In genomic region chr17:81551458-81552243, GRCh38 we compare ENCODE assay signal across 8 cellular contexts. TPM values are rescaled to one million over a fixed set of nuclear protein-coding genes. Genes with fewer than 3 reads are reported as not detected.
A peak's percentile ranks its signal among the peaks of the same experiment; 100 is the strongest.
DNase-seq lines count a peak whose midpoint lies in the region; ATAC-seq and TF ChIP-seq lines count a peak whose summit lies in the region.

No MANE protein-coding gene starts in this region.

- no peaks in the 10 kb centered on the region for H3K27me3 Mint-ChIP-seq in activated CD8-positive, alpha-beta memory T cell treated with anti-CD3 and anti-CD28 coated beads, Interleukin-2, amount 10 ng/mL, durations not matched to agents 7 days and 5 days
- H3K27me3 Mint-ChIP-seq in activated naive CD8-positive, alpha-beta T cell treated with anti-CD3 and anti-CD28 coated beads, Interleukin-2, amount 50 U/mL, for 24 hours = no peaks in the 10 kb centered on the region

- DNase-seq in activated CD8-positive, alpha-beta memory T cell treated with anti-CD3 and anti-CD28 coated beads, Interleukin-2, amount 10 ng/mL, durations not matched to agents 7 days and 5 days = peak; percentile 50
- no peak for DNase-seq in activated CD8-positive, alpha-beta memory T cell treated with anti-CD3 and anti-CD28 coated beads, Interleukin-2, amount 50 U/mL, for 4 hours
- DNase-seq in HuH-7.5 (ENCODE audit: low spot score) (peak; percentile 70), iPS DF 6.9 (ENCODE audit: low read depth, low spot score) (no peak), smooth muscle cell (lab: John Stamatoyannopoulos, UW; ENCODE audit: unreplicated experiment) (no peak), MV-4-11 (lab: John Stamatoyannopoulos, UW) (no peak), T-helper 9 cell (no peak)
- DNase-seq in activated naive CD8-positive, alpha-beta T cell treated with anti-CD3 and anti-CD28 coated beads, Interleukin-2, amount 50 U/mL, for 24 hours = no peak

- H3K4me3 ChIP-seq in iPS DF 6.9 (ENCODE audit: low read length) (peak overlapping the region; percentile 95), smooth muscle cell (peak overlapping the region; percentile 86)

- ATAC-seq in activated CD8-positive, alpha-beta memory T cell treated with anti-CD3 and anti-CD28 coated beads, Interleukin-2, amount 10 ng/mL, durations not matched to agents 7 days and 5 days = peak; percentile 1
- no peak for ATAC-seq in activated naive CD8-positive, alpha-beta T cell treated with anti-CD3 and anti-CD28 coated beads, Interleukin-2, amount 50 U/mL, for 24 hours

- H3K9ac ChIP-seq in smooth muscle cell (ENCODE audit: low read depth) = peak overlapping the region; percentile 79

- H2AFZ ChIP-seq in smooth muscle cell (ENCODE audit: low read depth) = no peak overlapping the region

- peaks cover 41% of the 10 kb centered on the region for H3K4me1 Mint-ChIP-seq in activated CD8-positive, alpha-beta memory T cell treated with anti-CD3 and anti-CD28 coated beads, Interleukin-2, amount 10 ng/mL, durations not matched to agents 7 days and 5 days
- peaks cover 41% of the 10 kb centered on the region for H3K4me1 Mint-ChIP-seq in activated naive CD8-positive, alpha-beta T cell treated with anti-CD3 and anti-CD28 coated beads, Interleukin-2, amount 50 U/mL, for 24 hours

- H3F3A ChIP-seq in smooth muscle cell (ENCODE audit: low read depth) = peaks cover 17% of the 10 kb centered on the region

- H3K79me2 ChIP-seq in smooth muscle cell (ENCODE audit: low read depth) = peaks cover 14% of the 10 kb centered on the region

- H3K36me3 ChIP-seq in iPS DF 6.9 (ENCODE audit: control insufficient read depth, insufficient read depth, low read length) (peaks cover 14% of the 10 kb centered on the region), smooth muscle cell (ENCODE audit: low read depth) (no peaks in the 10 kb centered on the region)

- peak overlapping the region; percentile 70 for H3K27ac Mint-ChIP-seq in activated CD8-positive, alpha-beta memory T cell treated with anti-CD3 and anti-CD28 coated beads, Interleukin-2, amount 10 ng/mL, durations not matched to agents 7 days and 5 days
- H3K27ac Mint-ChIP-seq in activated naive CD8-positive, alpha-beta T cell treated with anti-CD3 and anti-CD28 coated beads, Interleukin-2, amount 50 U/mL, for 24 hours = peak overlapping the region; percentile 85

- no peaks in the 10 kb centered on the region for H3K9me3 Mint-ChIP-seq in activated CD8-positive, alpha-beta memory T cell treated with anti-CD3 and anti-CD28 coated beads, Interleukin-2, amount 10 ng/mL, durations not matched to agents 7 days and 5 days (ENCODE audit: low read depth)
- no peaks in the 10 kb centered on the region for H3K9me3 Mint-ChIP-seq in activated naive CD8-positive, alpha-beta T cell treated with anti-CD3 and anti-CD28 coated beads, Interleukin-2, amount 50 U/mL, for 24 hours

- peaks cover 8% of the 10 kb centered on the region for H3K36me3 Mint-ChIP-seq in activated CD8-positive, alpha-beta memory T cell treated with anti-CD3 and anti-CD28 coated beads, Interleukin-2, amount 10 ng/mL, durations not matched to agents 7 days and 5 days
- peaks cover 25% of the 10 kb centered on the region for H3K36me3 Mint-ChIP-seq in activated naive CD8-positive, alpha-beta T cell treated with anti-CD3 and anti-CD28 coated beads, Interleukin-2, amount 50 U/mL, for 24 hours (ENCODE audit: low read depth)

- H3K27me3 ChIP-seq in iPS DF 6.9 (ENCODE audit: control insufficient read depth, insufficient read depth, low read length) = no peaks in the 10 kb centered on the region
- H3K27me3 ChIP-seq in smooth muscle cell (ENCODE audit: low read depth) = no peaks in the 10 kb centered on the region

- H3K4me2 ChIP-seq in smooth muscle cell = peak overlapping the region; percentile 87

- no peak for TF ChIP-seq CTCF in smooth muscle cell (IDR thresholded peaks at IDR 0.05; ENCODE audit: borderline replicate concordance, insufficient read depth, poor library complexity, severe bottlenecking)

- WGBS in iPS DF 6.9 (ENCODE audit: insufficient coverage, insufficient read length) = no CpG with 5 or more reads among the region's 69 CpGs
- WGBS in smooth muscle cell (ENCODE audit: low lambda C conversion rate) = 5% methylated on average over 56 of the region's 69 CpGs

- H3K27ac ChIP-seq in iPS DF 6.9 (ENCODE audit: low read length) = no peak overlapping the region
- H3K27ac ChIP-seq in smooth muscle cell (ENCODE audit: low read depth) = peak overlapping the region; percentile 6

- CTCF ChIA-PET in activated CD8-positive, alpha-beta memory T cell treated with anti-CD3 and anti-CD28 coated beads, Interleukin-2, amount 10 ng/mL, durations not matched to agents 7 days and 5 days (lab: Charles Lee) = interaction anchor here (0.8 to 1.7 kb wide), 8 partner anchors 8 to 67 kb away, joined by 3 to 12 read pairs (median 4); no protein-coding TSS in a partner anchor

- H3K9me3 ChIP-seq in iPS DF 6.9 (ENCODE audit: control insufficient read depth, insufficient read depth, low read length) (no peaks in the 10 kb centered on the region), smooth muscle cell (replicated peaks; ENCODE audit: low read depth) (no peaks in the 10 kb centered on the region)

- H3K4me1 ChIP-seq in iPS DF 6.9 (ENCODE audit: control insufficient read depth, insufficient read depth, low read length) (0 out of 2 replicates have a peak, but pooled peaks cover 2% of the 10 kb centered on the region), smooth muscle cell (ENCODE audit: low read depth) (peaks cover 3% of the 10 kb centered on the region)

- H3K4me3 Mint-ChIP-seq in activated CD8-positive, alpha-beta memory T cell treated with anti-CD3 and anti-CD28 coated beads, Interleukin-2, amount 10 ng/mL, durations not matched to agents 7 days and 5 days = peak overlapping the region; percentile 82
- peak overlapping the region; percentile 87 for H3K4me3 Mint-ChIP-seq in activated naive CD8-positive, alpha-beta T cell treated with anti-CD3 and anti-CD28 coated beads, Interleukin-2, amount 50 U/mL, for 24 hours

- H4K20me1 ChIP-seq in smooth muscle cell (ENCODE audit: low read depth) = peaks cover 13% of the 10 kb centered on the region

RNA-seq across cellular contexts. Expression of gene FAAP100, which starts 0.5 kb away (rescaled TPM):
- total RNA-seq in activated CD8-positive, alpha-beta memory T cell treated with anti-CD3 and anti-CD28 coated beads, Interleukin-2, amount 10 ng/mL, durations not matched to agents 7 days and 5 days = 10 to 100 TPM; 39.8 to 44.5 TPM
- 17.9 and 19.4 TPM in 2 replicates for total RNA-seq in smooth muscle cell
- 25.4 and 28.5 TPM in 2 replicates for polyA plus RNA-seq in smooth muscle cell

RNA-seq across cellular contexts. Expression of gene FSCN2, which starts 23.5 kb away (rescaled TPM):
- under 1 TPM; 0.41 to 0.56 TPM for total RNA-seq in activated CD8-positive, alpha-beta memory T cell treated with anti-CD3 and anti-CD28 coated beads, Interleukin-2, amount 10 ng/mL, durations not matched to agents 7 days and 5 days
- 0.63 and 2.2 TPM in 2 replicates for total RNA-seq in smooth muscle cell
- 0.56 and 0.72 TPM in 2 replicates for polyA plus RNA-seq in smooth muscle cell

RNA-seq across cellular contexts. Expression of gene ACTG1, which starts 39.1 kb away (rescaled TPM):
- total RNA-seq in activated CD8-positive, alpha-beta memory T cell treated with anti-CD3 and anti-CD28 coated beads, Interleukin-2, amount 10 ng/mL, durations not matched to agents 7 days and 5 days = 1,000 to 10,000 TPM; 3,566 to 4,759 TPM
- 6,157 and 6,793 TPM in 2 replicates for total RNA-seq in smooth muscle cell
- polyA plus RNA-seq in smooth muscle cell = 5,089 and 5,332 TPM in 2 replicates

Comparison
In these comparisons a context has a peak if more than half of its experiments do, and no peak if none do; other contexts are left out.
1. DNase-seq: peak in activated CD8-positive, alpha-beta memory T cell treated with anti-CD3 and anti-CD28 coated beads, Interleukin-2, amount 10 ng/mL, durations not matched to agents 7 days and 5 days (single experiment) and HuH-7.5 (single experiment); none in activated CD8-positive, alpha-beta memory T cell treated with anti-CD3 and anti-CD28 coated beads, Interleukin-2, amount 50 U/mL, for 4 hours (single experiment), activated naive CD8-positive, alpha-beta T cell treated with anti-CD3 and anti-CD28 coated beads, Interleukin-2, amount 50 U/mL, for 24 hours (single experiment), iPS DF 6.9 (single experiment), smooth muscle cell (single experiment), MV-4-11 (single experiment) and T-helper 9 cell (single experiment).